In the genomic region with DNA sequence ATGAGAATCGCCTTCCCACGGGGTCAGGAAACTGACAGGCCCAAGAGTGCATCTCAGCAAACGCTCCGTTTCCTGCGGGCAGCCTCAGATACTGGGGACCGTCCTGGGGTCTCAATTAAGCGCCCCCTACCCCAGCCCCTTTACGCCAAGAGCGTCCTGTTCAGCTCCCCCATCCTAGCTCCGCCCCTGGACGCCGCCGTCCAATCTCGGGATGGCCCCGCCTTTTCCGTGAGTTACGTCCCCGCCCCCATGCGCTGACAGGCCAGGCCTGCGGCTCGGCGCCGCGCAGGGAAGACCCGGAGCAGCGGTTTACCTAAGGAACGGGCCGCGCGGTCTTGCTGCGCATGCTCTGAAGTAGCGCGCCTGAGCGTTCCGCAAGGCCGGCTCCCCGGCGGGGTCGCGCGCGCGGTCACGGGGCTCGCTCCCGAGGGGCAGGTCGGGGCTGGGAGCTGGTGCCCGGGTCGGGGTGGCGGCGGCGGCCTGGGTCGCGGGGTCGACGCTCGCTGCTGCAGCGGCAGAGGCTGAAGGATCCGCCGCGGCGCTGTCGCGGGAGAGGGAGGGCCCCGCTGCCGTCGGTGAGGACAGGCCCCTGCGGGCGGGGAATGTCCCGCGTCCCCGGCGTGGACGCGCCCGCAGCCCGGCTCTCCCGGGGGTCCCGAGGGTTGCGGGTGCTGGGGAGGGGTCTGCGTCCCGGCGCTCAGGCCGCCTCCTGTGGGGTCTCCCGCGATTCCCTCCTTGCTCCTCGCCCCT, we compare ENCODE assay signal across 1 cellular context.
A peak's percentile ranks its signal among the peaks of the same experiment; 100 is the strongest.
TF ChIP-seq lines count a peak whose summit lies in the region.

A gene with protein sequence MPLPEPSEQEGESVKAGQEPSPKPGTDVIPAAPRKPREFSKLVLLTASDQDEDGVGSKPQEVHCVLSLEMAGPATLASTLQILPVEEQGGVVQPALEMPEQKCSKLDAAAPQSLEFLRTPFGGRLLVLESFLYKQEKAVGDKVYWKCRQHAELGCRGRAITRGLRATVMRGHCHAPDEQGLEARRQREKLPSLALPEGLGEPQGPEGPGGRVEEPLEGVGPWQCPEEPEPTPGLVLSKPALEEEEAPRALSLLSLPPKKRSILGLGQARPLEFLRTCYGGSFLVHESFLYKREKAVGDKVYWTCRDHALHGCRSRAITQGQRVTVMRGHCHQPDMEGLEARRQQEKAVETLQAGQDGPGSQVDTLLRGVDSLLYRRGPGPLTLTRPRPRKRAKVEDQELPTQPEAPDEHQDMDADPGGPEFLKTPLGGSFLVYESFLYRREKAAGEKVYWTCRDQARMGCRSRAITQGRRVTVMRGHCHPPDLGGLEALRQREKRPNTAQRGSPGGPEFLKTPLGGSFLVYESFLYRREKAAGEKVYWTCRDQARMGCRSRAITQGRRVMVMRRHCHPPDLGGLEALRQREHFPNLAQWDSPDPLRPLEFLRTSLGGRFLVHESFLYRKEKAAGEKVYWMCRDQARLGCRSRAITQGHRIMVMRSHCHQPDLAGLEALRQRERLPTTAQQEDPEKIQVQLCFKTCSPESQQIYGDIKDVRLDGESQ (plus strand): TSS at position 352 of the 750 bp plus-strand sequence. CDS start 17,755 bp downstream, outside the sequence.

TF ChIP-seq in WTC11, 78 proteins besides CTCF, POLR2A, EP300 and RAD21 (continued from another document):
- TF ChIP-seq, protein P1, sequence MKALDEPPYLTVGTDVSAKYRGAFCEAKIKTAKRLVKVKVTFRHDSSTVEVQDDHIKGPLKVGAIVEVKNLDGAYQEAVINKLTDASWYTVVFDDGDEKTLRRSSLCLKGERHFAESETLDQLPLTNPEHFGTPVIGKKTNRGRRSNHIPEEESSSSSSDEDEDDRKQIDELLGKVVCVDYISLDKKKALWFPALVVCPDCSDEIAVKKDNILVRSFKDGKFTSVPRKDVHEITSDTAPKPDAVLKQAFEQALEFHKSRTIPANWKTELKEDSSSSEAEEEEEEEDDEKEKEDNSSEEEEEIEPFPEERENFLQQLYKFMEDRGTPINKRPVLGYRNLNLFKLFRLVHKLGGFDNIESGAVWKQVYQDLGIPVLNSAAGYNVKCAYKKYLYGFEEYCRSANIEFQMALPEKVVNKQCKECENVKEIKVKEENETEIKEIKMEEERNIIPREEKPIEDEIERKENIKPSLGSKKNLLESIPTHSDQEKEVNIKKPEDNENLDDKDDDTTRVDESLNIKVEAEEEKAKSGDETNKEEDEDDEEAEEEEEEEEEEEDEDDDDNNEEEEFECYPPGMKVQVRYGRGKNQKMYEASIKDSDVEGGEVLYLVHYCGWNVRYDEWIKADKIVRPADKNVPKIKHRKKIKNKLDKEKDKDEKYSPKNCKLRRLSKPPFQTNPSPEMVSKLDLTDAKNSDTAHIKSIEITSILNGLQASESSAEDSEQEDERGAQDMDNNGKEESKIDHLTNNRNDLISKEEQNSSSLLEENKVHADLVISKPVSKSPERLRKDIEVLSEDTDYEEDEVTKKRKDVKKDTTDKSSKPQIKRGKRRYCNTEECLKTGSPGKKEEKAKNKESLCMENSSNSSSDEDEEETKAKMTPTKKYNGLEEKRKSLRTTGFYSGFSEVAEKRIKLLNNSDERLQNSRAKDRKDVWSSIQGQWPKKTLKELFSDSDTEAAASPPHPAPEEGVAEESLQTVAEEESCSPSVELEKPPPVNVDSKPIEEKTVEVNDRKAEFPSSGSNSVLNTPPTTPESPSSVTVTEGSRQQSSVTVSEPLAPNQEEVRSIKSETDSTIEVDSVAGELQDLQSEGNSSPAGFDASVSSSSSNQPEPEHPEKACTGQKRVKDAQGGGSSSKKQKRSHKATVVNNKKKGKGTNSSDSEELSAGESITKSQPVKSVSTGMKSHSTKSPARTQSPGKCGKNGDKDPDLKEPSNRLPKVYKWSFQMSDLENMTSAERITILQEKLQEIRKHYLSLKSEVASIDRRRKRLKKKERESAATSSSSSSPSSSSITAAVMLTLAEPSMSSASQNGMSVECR (CRISPR knock-in tag; IDR thresholded peaks at IDR 0.05; ENCODE audit: borderline replicate concordance), result peak; percentile 13; the same call in 1 of the 2 replicates
- TF ChIP-seq NFYB (CRISPR knock-in tag; conservative IDR thresholded peaks at IDR 0.05; ENCODE audit: low read depth), result peak; percentile 39
- TF ChIP-seq, protein P2, sequence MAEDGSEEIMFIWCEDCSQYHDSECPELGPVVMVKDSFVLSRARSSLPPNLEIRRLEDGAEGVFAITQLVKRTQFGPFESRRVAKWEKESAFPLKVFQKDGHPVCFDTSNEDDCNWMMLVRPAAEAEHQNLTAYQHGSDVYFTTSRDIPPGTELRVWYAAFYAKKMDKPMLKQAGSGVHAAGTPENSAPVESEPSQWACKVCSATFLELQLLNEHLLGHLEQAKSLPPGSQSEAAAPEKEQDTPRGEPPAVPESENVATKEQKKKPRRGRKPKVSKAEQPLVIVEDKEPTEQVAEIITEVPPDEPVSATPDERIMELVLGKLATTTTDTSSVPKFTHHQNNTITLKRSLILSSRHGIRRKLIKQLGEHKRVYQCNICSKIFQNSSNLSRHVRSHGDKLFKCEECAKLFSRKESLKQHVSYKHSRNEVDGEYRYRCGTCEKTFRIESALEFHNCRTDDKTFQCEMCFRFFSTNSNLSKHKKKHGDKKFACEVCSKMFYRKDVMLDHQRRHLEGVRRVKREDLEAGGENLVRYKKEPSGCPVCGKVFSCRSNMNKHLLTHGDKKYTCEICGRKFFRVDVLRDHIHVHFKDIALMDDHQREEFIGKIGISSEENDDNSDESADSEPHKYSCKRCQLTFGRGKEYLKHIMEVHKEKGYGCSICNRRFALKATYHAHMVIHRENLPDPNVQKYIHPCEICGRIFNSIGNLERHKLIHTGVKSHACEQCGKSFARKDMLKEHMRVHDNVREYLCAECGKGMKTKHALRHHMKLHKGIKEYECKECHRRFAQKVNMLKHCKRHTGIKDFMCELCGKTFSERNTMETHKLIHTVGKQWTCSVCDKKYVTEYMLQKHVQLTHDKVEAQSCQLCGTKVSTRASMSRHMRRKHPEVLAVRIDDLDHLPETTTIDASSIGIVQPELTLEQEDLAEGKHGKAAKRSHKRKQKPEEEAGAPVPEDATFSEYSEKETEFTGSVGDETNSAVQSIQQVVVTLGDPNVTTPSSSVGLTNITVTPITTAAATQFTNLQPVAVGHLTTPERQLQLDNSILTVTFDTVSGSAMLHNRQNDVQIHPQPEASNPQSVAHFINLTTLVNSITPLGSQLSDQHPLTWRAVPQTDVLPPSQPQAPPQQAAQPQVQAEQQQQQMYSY (CRISPR knock-in tag; IDR thresholded peaks at IDR 0.05), result peak; percentile 100
- TF ChIP-seq, protein P3, sequence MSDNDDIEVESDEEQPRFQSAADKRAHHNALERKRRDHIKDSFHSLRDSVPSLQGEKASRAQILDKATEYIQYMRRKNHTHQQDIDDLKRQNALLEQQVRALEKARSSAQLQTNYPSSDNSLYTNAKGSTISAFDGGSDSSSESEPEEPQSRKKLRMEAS (CRISPR knock-in tag; IDR thresholded peaks at IDR 0.05), result peak; percentile 72
- no peak; the same call in 1 of the 2 replicates for TF ChIP-seq TP53 (CRISPR knock-in tag; IDR thresholded peaks at IDR 0.05)
- peak; percentile 78 for TF ChIP-seq FOXK1 (CRISPR knock-in tag; IDR thresholded peaks at IDR 0.05)
- TF ChIP-seq CREM (CRISPR knock-in tag; IDR thresholded peaks at IDR 0.05), result peak; percentile 56; the same call in 1 of the 2 replicates
- TF ChIP-seq, protein P4, sequence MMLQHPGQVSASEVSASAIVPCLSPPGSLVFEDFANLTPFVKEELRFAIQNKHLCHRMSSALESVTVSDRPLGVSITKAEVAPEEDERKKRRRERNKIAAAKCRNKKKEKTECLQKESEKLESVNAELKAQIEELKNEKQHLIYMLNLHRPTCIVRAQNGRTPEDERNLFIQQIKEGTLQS (CRISPR knock-in tag; conservative IDR thresholded peaks at IDR 0.05), result no peak
- TF ChIP-seq, protein P5, sequence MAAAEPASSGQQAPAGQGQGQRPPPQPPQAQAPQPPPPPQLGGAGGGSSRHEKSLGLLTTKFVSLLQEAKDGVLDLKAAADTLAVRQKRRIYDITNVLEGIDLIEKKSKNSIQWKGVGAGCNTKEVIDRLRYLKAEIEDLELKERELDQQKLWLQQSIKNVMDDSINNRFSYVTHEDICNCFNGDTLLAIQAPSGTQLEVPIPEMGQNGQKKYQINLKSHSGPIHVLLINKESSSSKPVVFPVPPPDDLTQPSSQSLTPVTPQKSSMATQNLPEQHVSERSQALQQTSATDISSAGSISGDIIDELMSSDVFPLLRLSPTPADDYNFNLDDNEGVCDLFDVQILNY (CRISPR knock-in tag; IDR thresholded peaks at IDR 0.05), result peak; percentile 59; the same call in 1 of the 2 replicates
- no peak for TF ChIP-seq IRF2 (CRISPR knock-in tag; IDR thresholded peaks at IDR 0.05; ENCODE audit: borderline replicate concordance, low read depth)
- peak; percentile 43; the same call in 1 of the 2 replicates for TF ChIP-seq TEAD1 (CRISPR knock-in tag; IDR thresholded peaks at IDR 0.05)
- TF ChIP-seq ZNF671 (CRISPR knock-in tag; IDR thresholded peaks at IDR 0.05), result 0 out of 2 replicates have a peak, but pooled peaks have one; percentile 39
- TF ChIP-seq, protein P6, sequence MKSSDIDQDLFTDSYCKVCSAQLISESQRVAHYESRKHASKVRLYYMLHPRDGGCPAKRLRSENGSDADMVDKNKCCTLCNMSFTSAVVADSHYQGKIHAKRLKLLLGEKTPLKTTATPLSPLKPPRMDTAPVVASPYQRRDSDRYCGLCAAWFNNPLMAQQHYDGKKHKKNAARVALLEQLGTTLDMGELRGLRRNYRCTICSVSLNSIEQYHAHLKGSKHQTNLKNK (CRISPR knock-in tag; IDR thresholded peaks at IDR 0.05), result no peak
- peak; percentile 54; the same call in 1 of the 2 replicates for TF ChIP-seq ZNF232 (CRISPR knock-in tag; IDR thresholded peaks at IDR 0.05)
- TF ChIP-seq, protein P7, sequence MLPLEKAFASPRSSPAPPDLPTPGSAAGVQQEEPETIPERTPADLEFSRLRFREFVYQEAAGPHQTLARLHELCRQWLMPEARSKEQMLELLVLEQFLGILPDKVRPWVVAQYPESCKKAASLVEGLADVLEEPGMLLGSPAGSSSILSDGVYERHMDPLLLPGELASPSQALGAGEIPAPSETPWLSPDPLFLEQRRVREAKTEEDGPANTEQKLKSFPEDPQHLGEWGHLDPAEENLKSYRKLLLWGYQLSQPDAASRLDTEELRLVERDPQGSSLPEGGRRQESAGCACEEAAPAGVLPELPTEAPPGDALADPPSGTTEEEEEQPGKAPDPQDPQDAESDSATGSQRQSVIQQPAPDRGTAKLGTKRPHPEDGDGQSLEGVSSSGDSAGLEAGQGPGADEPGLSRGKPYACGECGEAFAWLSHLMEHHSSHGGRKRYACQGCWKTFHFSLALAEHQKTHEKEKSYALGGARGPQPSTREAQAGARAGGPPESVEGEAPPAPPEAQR (CRISPR knock-in tag; IDR thresholded peaks at IDR 0.05), result 0 out of 2 replicates have a peak, but pooled peaks have one; percentile 14
- 0 out of 2 replicates have a peak, but pooled peaks have one; percentile 4 for TF ChIP-seq ZNF121 (CRISPR knock-in tag; IDR thresholded peaks at IDR 0.05)
- TF ChIP-seq NR3C1 (CRISPR knock-in tag; conservative IDR thresholded peaks at IDR 0.05; ENCODE audit: low read depth), result peak; percentile 81; the same call in 1 of the 2 replicates
- TF ChIP-seq ZNF138 (CRISPR knock-in tag; conservative IDR thresholded peaks at IDR 0.05), result no peak
- peak; percentile 58; the same call in 1 of the 2 replicates for TF ChIP-seq ZBTB21 (CRISPR knock-in tag; IDR thresholded peaks at IDR 0.05; ENCODE audit: borderline replicate concordance)
- TF ChIP-seq, protein P8, sequence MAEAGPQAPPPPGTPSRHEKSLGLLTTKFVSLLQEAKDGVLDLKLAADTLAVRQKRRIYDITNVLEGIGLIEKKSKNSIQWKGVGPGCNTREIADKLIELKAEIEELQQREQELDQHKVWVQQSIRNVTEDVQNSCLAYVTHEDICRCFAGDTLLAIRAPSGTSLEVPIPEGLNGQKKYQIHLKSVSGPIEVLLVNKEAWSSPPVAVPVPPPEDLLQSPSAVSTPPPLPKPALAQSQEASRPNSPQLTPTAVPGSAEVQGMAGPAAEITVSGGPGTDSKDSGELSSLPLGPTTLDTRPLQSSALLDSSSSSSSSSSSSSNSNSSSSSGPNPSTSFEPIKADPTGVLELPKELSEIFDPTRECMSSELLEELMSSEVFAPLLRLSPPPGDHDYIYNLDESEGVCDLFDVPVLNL (CRISPR knock-in tag; IDR thresholded peaks at IDR 0.05; ENCODE audit: borderline replicate concordance, low read depth), result 0 out of 2 replicates have a peak, but pooled peaks have one; percentile 60
- TF ChIP-seq TCF7 (CRISPR knock-in tag; IDR thresholded peaks at IDR 0.05; ENCODE audit: low read depth), result 0 out of 2 replicates have a peak, but pooled peaks have one; percentile 39
TF ChIP-seq in WTC11: peak in this region for 22.
